Comparison of ENCODE assay signal across 1 cellular context in the genomic region with DNA sequence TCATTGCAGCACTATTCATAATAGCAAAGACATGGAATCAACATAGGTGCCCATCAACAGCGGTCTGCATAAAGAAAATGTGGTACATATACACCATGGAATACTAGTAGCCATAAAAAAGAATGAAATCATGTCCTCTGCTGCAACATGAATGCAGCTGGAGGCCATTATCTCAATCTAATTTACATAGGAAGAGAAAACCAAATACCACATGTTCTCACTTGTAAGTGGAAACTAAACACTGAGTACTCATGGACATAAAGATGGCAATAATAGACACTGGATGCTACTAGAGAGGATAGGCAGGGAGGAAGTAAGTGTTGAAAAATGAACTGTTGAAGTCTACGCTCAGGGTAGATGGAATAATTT.
TF ChIP-seq lines count a peak whose summit lies in the region.

No MANE protein-coding gene starts in this region.

TF ChIP-seq in GM23338, 12 proteins besides CTCF, POLR2A, EP300 and RAD21 (continued from another document):
- TF ChIP-seq CREB1 (CRISPR knock-in tag; IDR thresholded peaks at IDR 0.05; ENCODE audit: low read depth) (no peak), ZNF331 (CRISPR knock-in tag; IDR thresholded peaks at IDR 0.05; ENCODE audit: low read depth) (no peak), EZH2 (IDR thresholded peaks at IDR 0.05; ENCODE audit: low read depth, unreplicated experiment) (no peak), POLR2AphosphoS5 (IDR thresholded peaks at IDR 0.05; ENCODE audit: low read depth) (no peak), EZH2phosphoT487 (IDR thresholded peaks at IDR 0.05; ENCODE audit: unreplicated experiment) (no peak), ZNF114 (CRISPR knock-in tag; IDR thresholded peaks at IDR 0.05) (no peak)
- TF ChIP-seq, protein P1, sequence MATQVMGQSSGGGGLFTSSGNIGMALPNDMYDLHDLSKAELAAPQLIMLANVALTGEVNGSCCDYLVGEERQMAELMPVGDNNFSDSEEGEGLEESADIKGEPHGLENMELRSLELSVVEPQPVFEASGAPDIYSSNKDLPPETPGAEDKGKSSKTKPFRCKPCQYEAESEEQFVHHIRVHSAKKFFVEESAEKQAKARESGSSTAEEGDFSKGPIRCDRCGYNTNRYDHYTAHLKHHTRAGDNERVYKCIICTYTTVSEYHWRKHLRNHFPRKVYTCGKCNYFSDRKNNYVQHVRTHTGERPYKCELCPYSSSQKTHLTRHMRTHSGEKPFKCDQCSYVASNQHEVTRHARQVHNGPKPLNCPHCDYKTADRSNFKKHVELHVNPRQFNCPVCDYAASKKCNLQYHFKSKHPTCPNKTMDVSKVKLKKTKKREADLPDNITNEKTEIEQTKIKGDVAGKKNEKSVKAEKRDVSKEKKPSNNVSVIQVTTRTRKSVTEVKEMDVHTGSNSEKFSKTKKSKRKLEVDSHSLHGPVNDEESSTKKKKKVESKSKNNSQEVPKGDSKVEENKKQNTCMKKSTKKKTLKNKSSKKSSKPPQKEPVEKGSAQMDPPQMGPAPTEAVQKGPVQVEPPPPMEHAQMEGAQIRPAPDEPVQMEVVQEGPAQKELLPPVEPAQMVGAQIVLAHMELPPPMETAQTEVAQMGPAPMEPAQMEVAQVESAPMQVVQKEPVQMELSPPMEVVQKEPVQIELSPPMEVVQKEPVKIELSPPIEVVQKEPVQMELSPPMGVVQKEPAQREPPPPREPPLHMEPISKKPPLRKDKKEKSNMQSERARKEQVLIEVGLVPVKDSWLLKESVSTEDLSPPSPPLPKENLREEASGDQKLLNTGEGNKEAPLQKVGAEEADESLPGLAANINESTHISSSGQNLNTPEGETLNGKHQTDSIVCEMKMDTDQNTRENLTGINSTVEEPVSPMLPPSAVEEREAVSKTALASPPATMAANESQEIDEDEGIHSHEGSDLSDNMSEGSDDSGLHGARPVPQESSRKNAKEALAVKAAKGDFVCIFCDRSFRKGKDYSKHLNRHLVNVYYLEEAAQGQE (IDR thresholded peaks at IDR 0.05; ENCODE audit: unreplicated experiment), result no peak
